ENCODE assay signal across 14 cellular contexts in the genomic region with DNA sequence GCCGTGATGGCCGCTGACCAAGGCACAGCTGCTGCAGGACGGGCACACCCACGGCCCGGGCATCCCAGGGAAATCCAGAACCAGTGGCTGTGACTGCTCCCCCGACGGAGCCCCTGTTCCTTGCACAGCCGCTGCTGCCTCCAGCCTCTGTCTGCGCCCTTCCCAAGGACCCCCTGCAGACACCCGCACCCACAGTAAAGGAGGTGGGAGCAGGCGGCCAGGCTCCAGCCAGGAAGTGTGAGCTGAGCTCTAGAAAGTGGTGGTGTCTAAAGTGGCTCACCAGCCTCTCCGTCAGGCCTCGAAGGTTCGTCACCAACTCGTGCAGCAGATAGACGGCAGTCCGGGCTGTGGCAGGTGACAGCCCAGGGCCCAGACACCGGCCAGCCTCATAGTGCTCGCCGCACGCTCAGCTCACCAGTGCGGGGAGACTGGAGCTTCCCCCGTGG.
A peak's percentile ranks its signal among the peaks of the same experiment; 100 is the strongest.
DNase-seq lines count a peak whose midpoint lies in the region; ATAC-seq, FAIRE-seq and TF ChIP-seq lines count a peak whose summit lies in the region.
"Had no signal": no experiment of that assay in that cellular context is flagged by ENCODE, and none has a peak within 500 bp of the region (broad histone marks: within the 10 kb centered on the region; RNA-seq: fewer than 3 reads in every experiment).

No MANE protein-coding gene starts in this region.

- H3K4me3 Mint-ChIP-seq in CD14-positive monocyte = no peak overlapping the region
- H3K4me3 Mint-ChIP-seq: CD4-positive, CD25-positive, alpha-beta regulatory T cell had no signal

- H3K27ac ChIP-seq in kidney (ENCODE audit: low read depth in 2 of 2, low read length in 2 of 2) = no peak overlapping the region
- H3K27ac ChIP-seq: A549, GM23248, HL-60 had no signal

- TF ChIP-seq POLR2A in GM18505 (IDR thresholded peaks at IDR 0.05; ENCODE audit: borderline replicate concordance, extremely low read depth, insufficient read depth, insufficient read length) = no peak

- peak; percentile 28 for DNase-seq in CD14-positive monocyte (ENCODE audit: low spot score)
- DNase-seq in kidney = peak; percentile 59
- DNase-seq in posterior vena cava (ENCODE audit: low spot score) = peak; percentile 72
- no peak for DNase-seq in activated T-cell treated with anti-CD3 and anti-CD28 coated beads, Interleukin-2, amount 50 U/mL, for 48 hours
- DNase-seq in stimulated activated CD4-positive, alpha-beta T cell treated with anti-CD3 and anti-CD28 coated beads, Interleukin-1b, Interleukin-23, amount 100 ng/mL, for 48 hours = no peak
- DNase-seq: BE2C; CD4-positive, CD25-positive, alpha-beta regulatory T cell; DMS53; GM23248; H7 had no signal

- H3K4me1 ChIP-seq in kidney (ENCODE audit: control insufficient read depth in 1 of 2, insufficient read depth in 1 of 2, low read depth in 1 of 2, low read length in 2 of 2) = no peaks in the 10 kb centered on the region
- H3K4me1 ChIP-seq: A549, BE2C had no signal

- peaks cover 4 to 20% (median 11%) of the 10 kb centered on the region in 7 donors for H3K9me3 Mint-ChIP-seq in CD14-positive monocyte

- FAIRE-seq in kidney (lab: Jason Lieb, UNC) = no peak
- FAIRE-seq: A549, GM18507 had no signal

- H3K9me3 ChIP-seq in kidney (ENCODE audit: control insufficient read depth in 1 of 2, low read length in 2 of 2) = peaks cover 0 to 19% of the 10 kb centered on the region in 2 donors
- H3K9me3 ChIP-seq: BE2C had no signal

- H3K36me3 Mint-ChIP-seq in CD14-positive monocyte = no peaks in the 10 kb centered on the region
- H3K36me3 Mint-ChIP-seq: CD4-positive, CD25-positive, alpha-beta regulatory T cell had no signal

- H3K4me1 Mint-ChIP-seq in CD14-positive monocyte = no peaks in the 10 kb centered on the region

- peak overlapping the region in 1 of 7 donors; percentile 71 for H3K27ac Mint-ChIP-seq in CD14-positive monocyte
- H3K27ac Mint-ChIP-seq: CD4-positive, CD25-positive, alpha-beta regulatory T cell had no signal

- H3K36me3 ChIP-seq in kidney (ENCODE audit: control insufficient read depth in 1 of 2, insufficient read depth in 2 of 2, low read length in 2 of 2) = no peaks in the 10 kb centered on the region
- H3K36me3 ChIP-seq: BE2C had no signal

- no peak overlapping the region for H3K4me3 ChIP-seq in kidney (ENCODE audit: low read length in 2 of 2)
- H3K4me3 ChIP-seq: A549, GM23248 had no signal

- no peak for ATAC-seq in GM18505 (IDR thresholded peaks at IDR 0.05; ENCODE audit: unreplicated experiment)
- ATAC-seq: A549 had no signal

- intact Hi-C loops in CD14-positive monocyte (cut with micrococcal nuclease) (no loop called here), kidney (cut with DNase I) (no loop called here), posterior vena cava (cut with DNase I) (no loop called here)

- H3K9ac ChIP-seq in kidney (ENCODE audit: low read length in 2 of 2) = no peak overlapping the region
- H3K9ac ChIP-seq: GM23248 had no signal

- peaks cover 1 to 7% (median 2%) of the 10 kb centered on the region in 3 donors for H3K27me3 Mint-ChIP-seq in CD14-positive monocyte (ENCODE audit: low read depth in 3 of 3)

- TF ChIP-seq CTCF in CD14-positive monocyte (IDR thresholded peaks at IDR 0.05) = no peak
- TF ChIP-seq CTCF in kidney (IDR thresholded peaks at IDR 0.05; ENCODE audit: borderline replicate concordance, extremely low read depth, insufficient read depth) = no peak

Comparison
In these comparisons a context has a peak if more than half of its experiments do, and no peak if none do; other contexts are left out.
1. DNase-seq: peak in CD14-positive monocyte (single experiment), kidney (single experiment) and posterior vena cava (single experiment); none in activated T-cell treated with anti-CD3 and anti-CD28 coated beads, Interleukin-2, amount 50 U/mL, for 48 hours (0 of 2) and stimulated activated CD4-positive, alpha-beta T cell treated with anti-CD3 and anti-CD28 coated beads, Interleukin-1b, Interleukin-23, amount 100 ng/mL, for 48 hours (single experiment).